In the genomic region with DNA sequence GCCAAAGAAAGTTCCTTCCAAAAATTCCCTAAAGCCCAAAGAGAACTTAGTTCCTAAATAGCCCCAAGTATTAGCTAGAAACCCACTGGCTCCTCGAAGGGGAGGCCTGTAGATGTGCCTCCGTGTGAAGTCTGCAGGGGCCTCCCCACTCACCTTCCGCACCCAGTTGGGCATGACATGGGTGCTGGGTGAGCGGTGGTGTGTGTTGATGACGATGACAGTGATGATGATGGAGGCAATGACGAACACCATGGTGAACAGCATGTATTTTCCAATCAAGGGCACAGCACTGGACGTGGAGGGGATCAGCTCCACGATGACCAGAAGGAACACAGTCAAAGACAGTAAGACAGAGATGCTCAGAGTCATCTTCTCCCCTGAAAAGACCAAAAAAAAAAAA, we compare ENCODE assay signal across 27 cellular contexts. TPM values are rescaled to one million over a fixed set of nuclear protein-coding genes. Genes with fewer than 3 reads are reported as not detected.
DNase-seq lines count a peak whose midpoint lies in the region; ATAC-seq and TF ChIP-seq lines count a peak whose summit lies in the region.
"Had no signal": no experiment of that assay in that cellular context is flagged by ENCODE, and none has a peak within 500 bp of the region (broad histone marks: within the 10 kb centered on the region; RNA-seq: fewer than 3 reads in every experiment).

No MANE protein-coding gene starts in this region.

- H3K23ac ChIP-seq in neuronal stem cell (ENCODE audit: low read depth, low read length, poor library complexity) = no peak overlapping the region

- peak overlapping the region; percentile 47 for H3K4ac ChIP-seq in neuronal stem cell (ENCODE audit: low read length)

- peaks cover 42% of the 10 kb centered on the region for H3K4me1 Mint-ChIP-seq in activated CD8-positive, alpha-beta T cell treated with anti-CD3 and anti-CD28 coated beads for 36 hours (ENCODE audit: low read depth)
- peaks cover 37% of the 10 kb centered on the region for H3K4me1 Mint-ChIP-seq in activated CD8-positive, alpha-beta T cell treated with anti-CD3 and anti-CD28 coated beads, Interleukin-2, amount 10 ng/mL, durations not matched to agents 7 days and 5 days (ENCODE audit: low read depth)
- peaks cover 29% of the 10 kb centered on the region for H3K4me1 Mint-ChIP-seq in activated T-helper 2 cell treated with anti-CD3 and anti-CD28 coated beads, Interferon-gamma antibody, Interleukin-2, Interleukin-4, amounts not matched to agents 10 μg/mL and 5 μg/mL and 100 μg/mL, durations not matched to agents 14 hours and 24 hours and 36 hours (ENCODE audit: low read depth)

- H3K36me3 Mint-ChIP-seq in activated CD8-positive, alpha-beta T cell treated with anti-CD3 and anti-CD28 coated beads for 36 hours (ENCODE audit: low read depth) = no peaks in the 10 kb centered on the region
- no peaks in the 10 kb centered on the region for H3K36me3 Mint-ChIP-seq in activated CD8-positive, alpha-beta T cell treated with anti-CD3 and anti-CD28 coated beads, Interleukin-2, amount 10 ng/mL, durations not matched to agents 7 days and 5 days (ENCODE audit: low read depth)
- H3K36me3 Mint-ChIP-seq in activated T-helper 2 cell treated with anti-CD3 and anti-CD28 coated beads, Interferon-gamma antibody, Interleukin-2, Interleukin-4, amounts not matched to agents 10 μg/mL and 5 μg/mL and 100 μg/mL, durations not matched to agents 14 hours and 24 hours and 36 hours (ENCODE audit: low read depth) = no peaks in the 10 kb centered on the region

- DNase-seq in activated CD8-positive, alpha-beta T cell treated with anti-CD3 and anti-CD28 coated beads for 36 hours = peak; percentile 8
- DNase-seq in activated CD8-positive, alpha-beta T cell treated with anti-CD3 and anti-CD28 coated beads, Interleukin-2, amount 10 ng/mL, durations not matched to agents 7 days and 5 days = no peak
- DNase-seq in activated T-helper 2 cell treated with anti-CD3 and anti-CD28 coated beads, Interferon-gamma antibody, Interleukin-2, Interleukin-4, amounts not matched to agents 10 μg/mL and 5 μg/mL and 100 μg/mL, durations not matched to agents 14 hours and 24 hours and 36 hours (ENCODE audit: low spot score) = no peak
- DNase-seq in neuronal stem cell (ENCODE audit: low spot score) (no peak), NCI-H1694 treated with DMSO at 0.1 percent for 48 hours (lab: John Stamatoyannopoulos, UW) (no peak), NCI-H526 treated with DMSO at 0.1 percent for 48 hours (lab: John Stamatoyannopoulos, UW) (no peak)
- DNase-seq: activated CD4-positive, CD25-positive, alpha-beta regulatory T cell treated with anti-CD3 and anti-CD28 coated beads, Interleukin-2, amount 50 U/mL, for 72 hours; activated effector memory CD4-positive, alpha-beta T cell treated with anti-CD3 and anti-CD28 coated beads, Interleukin-2, amount 50 U/mL, for 16 hours; BE2C; Caco-2; cerebellar nuclear complex; DMS79 treated with DMSO at 0.1 percent for 48 hours; dorsolateral prefrontal cortex; H9; NCI-H1105; NCI-H2029 treated with DMSO at 0.1 percent for 48 hours; NCI-H345; occipital lobe; PC-3; SHP77 treated with DMSO at 0.1 percent for 48 hours; small intestine; stimulated activated CD4-positive, alpha-beta T cell treated with anti-CD3 and anti-CD28 coated beads, Interleukin-1b, Interleukin-23, amount 100 ng/mL, for 48 hours had no signal

- H2BK120ac ChIP-seq in neuronal stem cell (ENCODE audit: low read depth, low read length) = no peak overlapping the region

- H4K8ac ChIP-seq in neuronal stem cell (ENCODE audit: low read depth, low read length) = no peak overlapping the region

- peak overlapping the region; percentile 21 for H3K27ac Mint-ChIP-seq in activated CD8-positive, alpha-beta T cell treated with anti-CD3 and anti-CD28 coated beads for 36 hours
- no peak overlapping the region for H3K27ac Mint-ChIP-seq in activated CD8-positive, alpha-beta T cell treated with anti-CD3 and anti-CD28 coated beads, Interleukin-2, amount 10 ng/mL, durations not matched to agents 7 days and 5 days
- peak overlapping the region; percentile 1 for H3K27ac Mint-ChIP-seq in activated T-helper 2 cell treated with anti-CD3 and anti-CD28 coated beads, Interferon-gamma antibody, Interleukin-2, Interleukin-4, amounts not matched to agents 10 μg/mL and 5 μg/mL and 100 μg/mL, durations not matched to agents 14 hours and 24 hours and 36 hours

- H2AFZ ChIP-seq in neuronal stem cell (ENCODE audit: low read length) = peak overlapping the region; percentile 61

- H3K4me1 ChIP-seq in HUES64 (ENCODE audit: insufficient read depth, low read length) = peaks cover 8% of the 10 kb centered on the region
- H3K4me1 ChIP-seq in neuronal stem cell (ENCODE audit: control insufficient read depth in 2 of 2, insufficient read depth in 1 of 2, low read depth in 1 of 2, low read length in 2 of 2) = peaks cover 0 to 2% of the 10 kb centered on the region in 2 donors
- H3K4me1 ChIP-seq: A549, BE2C, vagina had no signal

- no peak for ATAC-seq in activated CD8-positive, alpha-beta T cell treated with anti-CD3 and anti-CD28 coated beads for 36 hours
- no peak for ATAC-seq in activated CD8-positive, alpha-beta T cell treated with anti-CD3 and anti-CD28 coated beads, Interleukin-2, amount 10 ng/mL, durations not matched to agents 7 days and 5 days
- no peak for ATAC-seq in GM19455 (IDR thresholded peaks at IDR 0.05; ENCODE audit: unreplicated experiment)

- no peak overlapping the region for H4K91ac ChIP-seq in neuronal stem cell (ENCODE audit: low read depth, low read length, poor library complexity)

- H3K4me3 Mint-ChIP-seq in activated CD8-positive, alpha-beta T cell treated with anti-CD3 and anti-CD28 coated beads for 36 hours = no peak overlapping the region
- no peak overlapping the region for H3K4me3 Mint-ChIP-seq in activated CD8-positive, alpha-beta T cell treated with anti-CD3 and anti-CD28 coated beads, Interleukin-2, amount 10 ng/mL, durations not matched to agents 7 days and 5 days
- no peak overlapping the region for H3K4me3 Mint-ChIP-seq in activated T-helper 2 cell treated with anti-CD3 and anti-CD28 coated beads, Interferon-gamma antibody, Interleukin-2, Interleukin-4, amounts not matched to agents 10 μg/mL and 5 μg/mL and 100 μg/mL, durations not matched to agents 14 hours and 24 hours and 36 hours (ENCODE audit: low read depth)
- H3K4me3 Mint-ChIP-seq: H9 had no signal

- H3K9ac ChIP-seq in HUES64 (ENCODE audit: low read depth, low read length) (no peak overlapping the region), neuronal stem cell (ENCODE audit: low read depth, low read length, poor library complexity) (no peak overlapping the region)

- no peak overlapping the region for H2BK15ac ChIP-seq in neuronal stem cell (ENCODE audit: low read length)

- H3K27me3 Mint-ChIP-seq in activated CD8-positive, alpha-beta T cell treated with anti-CD3 and anti-CD28 coated beads for 36 hours = no peaks in the 10 kb centered on the region
- H3K27me3 Mint-ChIP-seq in activated CD8-positive, alpha-beta T cell treated with anti-CD3 and anti-CD28 coated beads, Interleukin-2, amount 10 ng/mL, durations not matched to agents 7 days and 5 days (ENCODE audit: low read depth) = peaks cover 13% of the 10 kb centered on the region
- H3K27me3 Mint-ChIP-seq in activated T-helper 2 cell treated with anti-CD3 and anti-CD28 coated beads, Interferon-gamma antibody, Interleukin-2, Interleukin-4, amounts not matched to agents 10 μg/mL and 5 μg/mL and 100 μg/mL, durations not matched to agents 14 hours and 24 hours and 36 hours (ENCODE audit: low read depth) = peaks cover 9% of the 10 kb centered on the region

- H3K4me3 ChIP-seq in HUES64 (ENCODE audit: low read length) = no peak overlapping the region
- peak overlapping the region in 1 of 2 donors; percentile 53 for H3K4me3 ChIP-seq in neuronal stem cell (ENCODE audit: low read length in 2 of 2)
- H3K4me3 ChIP-seq: A549, vagina had no signal

- H2BK12ac ChIP-seq in neuronal stem cell (ENCODE audit: low read length) = no peak overlapping the region

- H3K27me3 ChIP-seq in HUES64 (ENCODE audit: insufficient read depth, low read length) (no peaks in the 10 kb centered on the region), neuronal stem cell (ENCODE audit: control insufficient read depth in 3 of 3, insufficient read depth in 3 of 3, low read depth in 1 of 3, low read length in 3 of 3) (no peaks in the 10 kb centered on the region)
- H3K27me3 ChIP-seq: BE2C, dorsolateral prefrontal cortex, vagina had no signal

- intact Hi-C loops in activated CD8-positive, alpha-beta T cell treated with anti-CD3 and anti-CD28 coated beads for 36 hours (cut with micrococcal nuclease) = loop anchor here (2.0 to 5.0 kb wide), 2 partner anchors 49 to 243 kb away; no protein-coding TSS in a partner anchor
- intact Hi-C loops in activated T-helper 2 cell treated with anti-CD3 and anti-CD28 coated beads, Interferon-gamma antibody, Interleukin-2, Interleukin-4, amounts not matched to agents 10 μg/mL and 5 μg/mL and 100 μg/mL, durations not matched to agents 14 hours and 24 hours and 36 hours (cut with micrococcal nuclease) = loop anchor here (2.0 to 5.0 kb wide), 7 partner anchors 49 to 418 kb away; a partner anchor contains a TSS

- no peak for TF ChIP-seq CTCF in activated CD8-positive, alpha-beta T cell treated with anti-CD3 and anti-CD28 coated beads for 36 hours (IDR thresholded peaks at IDR 0.05)

- no peak overlapping the region for H2BK5ac ChIP-seq in neuronal stem cell (ENCODE audit: low read length)

- H3K27ac ChIP-seq in HUES64 (ENCODE audit: low read depth, low read length) = peak overlapping the region; percentile 35; the same call in 1 of the 2 replicates
- H3K27ac ChIP-seq in neuronal stem cell (replicated peaks; ENCODE audit: low read length) = no peak overlapping the region
- H3K27ac ChIP-seq: A549, vagina had no signal

- CTCF ChIA-PET in activated CD8-positive, alpha-beta T cell treated with anti-CD3 and anti-CD28 coated beads for 36 hours (lab: Charles Lee) = interaction anchor here (0.6 to 8.4 kb wide), 52 partner anchors 9 to 454 kb away, joined by 3 to 132 read pairs (median 5); a partner anchor contains a TSS
- CTCF ChIA-PET in activated CD8-positive, alpha-beta T cell treated with anti-CD3 and anti-CD28 coated beads, Interleukin-2, amount 10 ng/mL, durations not matched to agents 7 days and 5 days (lab: Charles Lee) = interaction anchor here (0.7 to 5.4 kb wide), 40 partner anchors 9 to 410 kb away, joined by 3 to 138 read pairs (median 6); a partner anchor contains a TSS

- POLR2A ChIA-PET in activated CD8-positive, alpha-beta T cell treated with anti-CD3 and anti-CD28 coated beads for 36 hours (lab: Charles Lee) = no interaction called here
- POLR2A ChIA-PET in activated CD8-positive, alpha-beta T cell treated with anti-CD3 and anti-CD28 coated beads, Interleukin-2, amount 10 ng/mL, durations not matched to agents 7 days and 5 days (lab: Charles Lee) = interaction anchor here (1.2 kb wide), 1 partner anchor 50 kb away, joined by 3 read pairs; no protein-coding TSS in a partner anchor

- no peak overlapping the region for H3K18ac ChIP-seq in neuronal stem cell (ENCODE audit: low read length)

- H3K4me2 ChIP-seq in neuronal stem cell (ENCODE audit: insufficient read depth, low read length, poor library complexity, severe bottlenecking) = no peak overlapping the region
- H3K4me2 ChIP-seq: A549 had no signal

- WGBS in HUES64 = 92% methylated on average over 8 of the region's 8 CpGs
- WGBS in neuronal stem cell (ENCODE audit: extremely low coverage in 2 of 2, insufficient read length in 2 of 2, insufficient replicate concordance in 1 of 2), 2 donors = no CpG with 5 or more reads among the region's 8 CpGs

- H3K79me1 ChIP-seq in neuronal stem cell (ENCODE audit: low read depth, low read length) = no peaks in the 10 kb centered on the region

- H3K9me3 ChIP-seq in HUES64 (ENCODE audit: insufficient read depth, low read depth, low read length) (no peaks in the 10 kb centered on the region), neuronal stem cell (replicated peaks in 1 of 2; ENCODE audit: control insufficient read depth in 2 of 2, insufficient read depth in 1 of 2, low read depth in 1 of 2, low read length in 2 of 2) (peaks cover 0 to 1% of the 10 kb centered on the region in 2 donors)
- H3K9me3 ChIP-seq: A549, BE2C, Caco-2, vagina had no signal

- no peaks in the 10 kb centered on the region for H3K36me3 ChIP-seq in HUES64 (ENCODE audit: insufficient read depth, low read length)
- H3K36me3 ChIP-seq in neuronal stem cell (replicated peaks in 1 of 2; ENCODE audit: control insufficient read depth in 2 of 2, insufficient read depth in 2 of 2, low read length in 2 of 2) = no peaks in the 10 kb centered on the region
- H3K36me3 ChIP-seq: BE2C, vagina had no signal

- H3K9me3 Mint-ChIP-seq in activated CD8-positive, alpha-beta T cell treated with anti-CD3 and anti-CD28 coated beads for 36 hours = no peaks in the 10 kb centered on the region
- no peaks in the 10 kb centered on the region for H3K9me3 Mint-ChIP-seq in activated CD8-positive, alpha-beta T cell treated with anti-CD3 and anti-CD28 coated beads, Interleukin-2, amount 10 ng/mL, durations not matched to agents 7 days and 5 days (ENCODE audit: insufficient read depth)
- no peaks in the 10 kb centered on the region for H3K9me3 Mint-ChIP-seq in activated T-helper 2 cell treated with anti-CD3 and anti-CD28 coated beads, Interferon-gamma antibody, Interleukin-2, Interleukin-4, amounts not matched to agents 10 μg/mL and 5 μg/mL and 100 μg/mL, durations not matched to agents 14 hours and 24 hours and 36 hours
- H3K9me3 Mint-ChIP-seq: H9 had no signal

- no peak overlapping the region for H2AK5ac ChIP-seq in neuronal stem cell (ENCODE audit: low read depth, low read length)

- peak overlapping the region; percentile 73 for H3K14ac ChIP-seq in neuronal stem cell (ENCODE audit: low read length)

RNA-seq across cellular contexts. Expression of a gene that starts 14.5 kb away (rescaled TPM):
- not detected for total RNA-seq in activated CD8-positive, alpha-beta T cell treated with anti-CD3 and anti-CD28 coated beads for 36 hours
- total RNA-seq in activated CD8-positive, alpha-beta T cell treated with anti-CD3 and anti-CD28 coated beads, Interleukin-2, amount 10 ng/mL, durations not matched to agents 7 days and 5 days = not detected
- not detected for polyA plus RNA-seq in HUES64 (2013, experiment 1 of 2)
- polyA plus RNA-seq in HUES64 (2013, experiment 2 of 2) = 0.19 TPM
- not detected in 2 replicates for total RNA-seq in activated T-helper 2 cell treated with anti-CD3 and anti-CD28 coated beads, Interferon-gamma antibody, Interleukin-2, Interleukin-4, amounts not matched to agents 10 μg/mL and 5 μg/mL and 100 μg/mL, durations not matched to agents 14 hours and 24 hours and 36 hours
- polyA plus RNA-seq in neuronal stem cell (2013, experiment 1 of 2) = not detected
- polyA plus RNA-seq in neuronal stem cell (2013, experiment 2 of 2) = not detected
- total RNA-seq: Caco-2, H9, occipital lobe, temporal lobe, vagina had no signal
- polyA plus RNA-seq: A549 had no signal
